In genomic region chr2:227643990-227644551, GRCh38 we compare ENCODE assay signal across 1 cellular context.
TF ChIP-seq lines count a peak whose summit lies in the region.

No MANE protein-coding gene starts in this region.

TF ChIP-seq in HepG2, 621 proteins besides CTCF, POLR2A, EP300 and RAD21 (continued from another document and continues in another):
- TF ChIP-seq AHDC1 (CRISPR knock-in tag; IDR thresholded peaks at IDR 0.05; ENCODE audit: borderline replicate concordance) (peak; percentile 71; the same call in 1 of the 2 replicates), ZNF749 (CRISPR knock-in tag; IDR thresholded peaks at IDR 0.05; ENCODE audit: borderline replicate concordance) (no peak), ZNF260 (CRISPR knock-in tag; IDR thresholded peaks at IDR 0.05; ENCODE audit: borderline replicate concordance, low read depth) (no peak), MZF1 (CRISPR knock-in tag; IDR thresholded peaks at IDR 0.05; ENCODE audit: borderline replicate concordance) (no peak), ZZZ3 (CRISPR knock-in tag; IDR thresholded peaks at IDR 0.05; ENCODE audit: borderline replicate concordance) (no peak), KLF9 (CRISPR knock-in tag; IDR thresholded peaks at IDR 0.05; ENCODE audit: low read depth) (no peak; the same call in 1 of the 2 replicates), SRY (CRISPR knock-in tag; IDR thresholded peaks at IDR 0.05) (no peak), SIN3A (IDR thresholded peaks at IDR 0.05; ENCODE audit: borderline replicate concordance, low read depth, low read length) (no peak), ZFX (CRISPR knock-in tag; IDR thresholded peaks at IDR 0.05; ENCODE audit: low read depth) (no peak), SMAD9 (CRISPR knock-in tag; IDR thresholded peaks at IDR 0.05) (no peak), ZFP91 (CRISPR knock-in tag; IDR thresholded peaks at IDR 0.05; ENCODE audit: borderline replicate concordance) (no peak), ARID4A (CRISPR knock-in tag; IDR thresholded peaks at IDR 0.05; ENCODE audit: borderline replicate concordance) (no peak), ZNF766 (CRISPR knock-in tag; IDR thresholded peaks at IDR 0.05; ENCODE audit: borderline replicate concordance) (no peak), TGIF2 (CRISPR knock-in tag; IDR thresholded peaks at IDR 0.05) (peak; percentile 70; the same call in 1 of the 2 replicates), FOXO4 (CRISPR knock-in tag; conservative IDR thresholded peaks at IDR 0.05) (no peak), SP5 (CRISPR knock-in tag; IDR thresholded peaks at IDR 0.05; ENCODE audit: borderline replicate concordance, low read depth) (peak; percentile 99), RARG (CRISPR knock-in tag; IDR thresholded peaks at IDR 0.05; ENCODE audit: low read depth) (no peak), SIX4 (CRISPR knock-in tag; IDR thresholded peaks at IDR 0.05) (no peak), ZNF296 (CRISPR knock-in tag; conservative IDR thresholded peaks at IDR 0.05) (no peak), CBX1 (IDR thresholded peaks at IDR 0.05; ENCODE audit: low read depth) (no peak), RFX5 (IDR thresholded peaks at IDR 0.05; ENCODE audit: low read depth, low read length) (no peak), TSC22D2 (CRISPR knock-in tag; IDR thresholded peaks at IDR 0.05; ENCODE audit: borderline replicate concordance) (no peak), NR2C2 (CRISPR knock-in tag; IDR thresholded peaks at IDR 0.05; ENCODE audit: borderline replicate concordance) (no peak), ZNF83 (CRISPR knock-in tag; IDR thresholded peaks at IDR 0.05; ENCODE audit: borderline replicate concordance) (no peak), TBP (CRISPR knock-in tag; IDR thresholded peaks at IDR 0.05) (no peak), ZNF12 (CRISPR knock-in tag; IDR thresholded peaks at IDR 0.05) (no peak; the same call in 1 of the 2 replicates), TOPORS (CRISPR knock-in tag; IDR thresholded peaks at IDR 0.05) (no peak), USF2 (IDR thresholded peaks at IDR 0.05; ENCODE audit: low read depth, low read length) (no peak), USF2 (CRISPR knock-in tag; IDR thresholded peaks at IDR 0.05; ENCODE audit: borderline replicate concordance) (no peak), ADNP (CRISPR knock-in tag; IDR thresholded peaks at IDR 0.05) (no peak), ETV6 (CRISPR knock-in tag; conservative IDR thresholded peaks at IDR 0.05) (no peak), ZEB1 (IDR thresholded peaks at IDR 0.05; ENCODE audit: insufficient replicate concordance, low read depth) (no peak), ZNF18 (CRISPR knock-in tag; IDR thresholded peaks at IDR 0.05; ENCODE audit: insufficient replicate concordance) (no peak), ZNF513 (CRISPR knock-in tag; conservative IDR thresholded peaks at IDR 0.05) (no peak), SCMH1 (CRISPR knock-in tag; IDR thresholded peaks at IDR 0.05; ENCODE audit: borderline replicate concordance) (no peak), HOXA5 (CRISPR knock-in tag; IDR thresholded peaks at IDR 0.05) (no peak), ZNF280D (CRISPR knock-in tag; IDR thresholded peaks at IDR 0.05) (no peak), ZNF782 (CRISPR knock-in tag; IDR thresholded peaks at IDR 0.05; ENCODE audit: borderline replicate concordance) (no peak), KLF13 (CRISPR knock-in tag; IDR thresholded peaks at IDR 0.05) (no peak), HNF4G (IDR thresholded peaks at IDR 0.05; ENCODE audit: borderline replicate concordance, low read depth, low read length) (peak; percentile 93), HNF4G (CRISPR knock-in tag; IDR thresholded peaks at IDR 0.05; ENCODE audit: borderline replicate concordance, low read depth) (peak; percentile 73; the same call in 1 of the 2 replicates)
